In the genomic region with DNA sequence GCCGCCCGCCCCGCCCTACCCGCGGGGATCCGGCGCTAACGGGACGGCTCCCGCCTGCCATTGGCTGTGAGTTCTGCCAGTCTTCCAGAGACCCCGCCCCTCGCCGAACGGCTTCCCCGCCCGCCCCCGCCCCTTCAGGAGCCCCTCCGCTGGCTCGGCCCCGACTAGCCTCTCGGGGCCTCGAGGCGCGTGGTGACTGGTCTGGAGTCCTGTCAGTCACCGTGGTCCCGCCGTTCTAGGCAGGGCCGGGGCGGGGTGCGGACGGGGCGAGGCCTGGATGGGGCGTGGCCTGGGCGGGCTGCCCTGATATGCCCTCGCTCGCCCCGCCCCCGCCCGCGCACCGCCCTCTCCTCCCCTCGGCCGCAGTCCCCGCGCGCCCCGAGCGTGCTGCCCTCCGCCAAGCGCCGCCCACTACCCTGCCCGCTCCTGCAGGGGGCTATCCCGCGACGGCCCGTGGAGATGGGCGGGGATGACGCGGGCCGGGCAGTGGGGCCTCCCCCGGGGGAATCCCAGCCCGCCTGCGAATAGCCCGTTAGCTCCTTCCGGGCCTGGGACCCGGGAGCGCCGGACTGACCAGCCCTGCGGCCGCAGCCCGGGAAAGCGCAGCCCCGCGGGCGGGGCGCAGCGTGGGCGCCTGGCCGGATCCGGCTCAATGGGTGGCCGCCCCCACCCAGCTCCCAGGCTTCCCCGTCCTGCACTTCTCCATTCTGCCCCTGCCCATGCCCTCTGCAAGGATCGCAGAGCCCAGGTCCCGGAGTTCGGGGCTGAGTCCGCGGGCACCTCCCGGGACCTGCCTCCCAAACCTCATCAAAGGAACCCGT, we compare ENCODE assay signal across 8 cellular contexts. TPM values are rescaled to one million over a fixed set of nuclear protein-coding genes. Genes with fewer than 3 reads are reported as not detected.
DNase-seq lines count a peak whose midpoint lies in the region; ATAC-seq and TF ChIP-seq lines count a peak whose summit lies in the region.

No MANE protein-coding gene starts in this region.

- H3K36me3 ChIP-seq in left ventricle myocardium inferior (no peaks in the 10 kb centered on the region), prostate gland (no peaks in the 10 kb centered on the region)

- TF ChIP-seq POLR2A in prostate gland (IDR thresholded peaks at IDR 0.05) = peak; percentile 47

- peak overlapping the region; percentile 100 for H3K4me3 ChIP-seq in left ventricle myocardium inferior
- peak overlapping the region; percentile 86 to 97 for H3K4me3 ChIP-seq in prostate gland

- peaks cover 0 to 9% of the 10 kb centered on the region in 2 donors for H3K27me3 Mint-ChIP-seq in T-cell

- H3K4me1 Mint-ChIP-seq in T-cell = peaks cover 13 to 27% (median 26%) of the 10 kb centered on the region in 3 donors

- peak; percentile 92 for DNase-seq in NCI-H146 treated with DMSO at 0.1 percent for 48 hours (lab: John Stamatoyannopoulos, UW; ENCODE audit: unreplicated experiment)
- DNase-seq in T-cell = peak; percentile 98 to 100 (median 99)
- DNase-seq in amniotic stem cell (lab: John Stamatoyannopoulos, UW) = peak; percentile 99
- peak; percentile 100 for DNase-seq in left ventricle myocardium inferior
- DNase-seq in prostate gland (ENCODE audit: low spot score) = peak; percentile 100
- DNase-seq in ureter (ENCODE audit: low spot score) = peak; percentile 99

- TF ChIP-seq CTCF in left ventricle myocardium inferior (IDR thresholded peaks at IDR 0.05; ENCODE audit: borderline replicate concordance) (peak; percentile 49), prostate gland (IDR thresholded peaks at IDR 0.05) (peak in 2 of 4 experiments; percentile 46 to 49)

- intact Hi-C loops in left ventricle myocardium inferior (cut with micrococcal nuclease) = no loop called here
- intact Hi-C loops in prostate gland (cut with DNase I) = no loop called here

- H3K27ac ChIP-seq in left ventricle myocardium inferior (replicated peaks) (peak overlapping the region; percentile 92), prostate gland (peak overlapping the region; percentile 88 to 95)

- no peaks in the 10 kb centered on the region for H3K36me3 Mint-ChIP-seq in T-cell

- H3K4me3 Mint-ChIP-seq in T-cell = peak overlapping the region; percentile 91 to 100 (median 96)

- H3K9me3 Mint-ChIP-seq in T-cell = no peaks in the 10 kb centered on the region

- peak overlapping the region; percentile 95 to 98 for H3K27ac Mint-ChIP-seq in T-cell

- ATAC-seq in GM18498 (IDR thresholded peaks at IDR 0.05; ENCODE audit: unreplicated experiment) (peak; percentile 93), HG02885 (IDR thresholded peaks at IDR 0.05; ENCODE audit: poor library complexity, unreplicated experiment) (peak; percentile 93), T-cell (replicated peaks in 1 of 4) (peak; percentile 92 to 96 (median 96))

- H3K9me3 ChIP-seq in left ventricle myocardium inferior (replicated peaks) (no peaks in the 10 kb centered on the region), prostate gland (no peaks in the 10 kb centered on the region)

- H3K27me3 ChIP-seq in left ventricle myocardium inferior (ENCODE audit: low read depth) = no peaks in the 10 kb centered on the region
- H3K27me3 ChIP-seq in prostate gland (replicated peaks; ENCODE audit: insufficient read depth) = no peaks in the 10 kb centered on the region

- POLR2A ChIA-PET in T-cell (lab: Charles Lee) = interaction anchor here (0.6 to 1.1 kb wide), 5 partner anchors 139 to 727 kb away, joined by 3 to 8 read pairs (median 4); partner anchors contain the start of genes MDH2 (in 1 of the 2), RHBDD2 (in 1 of the 2) and STYXL1 (in 1 of the 2)

- WGBS in prostate gland = 2% methylated on average over 36 of the region's 89 CpGs

- H3K4me1 ChIP-seq in left ventricle myocardium inferior (peaks cover 49% of the 10 kb centered on the region), prostate gland (replicated peaks) (no peaks in the 10 kb centered on the region)

- CTCF ChIA-PET in T-cell (lab: Charles Lee) = interaction anchor here (0.6 to 1.8 kb wide), 8 partner anchors 10 to 1515 kb away, joined by 3 to 8 read pairs (median 6); no protein-coding TSS in a partner anchor

RNA-seq across cellular contexts. Expression of gene HIP1, which starts 0.4 kb away (rescaled TPM):
- total RNA-seq in T-cell = 1 to 10 TPM; 3.2 to 8.4 (median 3.6) TPM
- total RNA-seq in left ventricle myocardium inferior = 14.5 TPM
- total RNA-seq in prostate gland = 10 to 100 TPM in 1 of 2 donors, 1 to 10 TPM in 1; 9.8 to 40.8 TPM
- total RNA-seq in ureter = 31.6 TPM

RNA-seq across cellular contexts. Expression of gene CCL26, which starts 32.8 kb away (rescaled TPM):
- total RNA-seq in T-cell = not detected
- 0.49 TPM for total RNA-seq in left ventricle myocardium inferior
- total RNA-seq in prostate gland = not detected
- total RNA-seq in ureter = 1.1 TPM

Comparison
In these comparisons a context has a peak if more than half of its experiments do, and no peak if none do; other contexts are left out.
1. Peak in every context shown above with its lines: DNase-seq, ATAC-seq, H3K4me3 ChIP-seq and H3K27ac ChIP-seq.